ENCODE assay signal across 18 cellular contexts in the genomic region with DNA sequence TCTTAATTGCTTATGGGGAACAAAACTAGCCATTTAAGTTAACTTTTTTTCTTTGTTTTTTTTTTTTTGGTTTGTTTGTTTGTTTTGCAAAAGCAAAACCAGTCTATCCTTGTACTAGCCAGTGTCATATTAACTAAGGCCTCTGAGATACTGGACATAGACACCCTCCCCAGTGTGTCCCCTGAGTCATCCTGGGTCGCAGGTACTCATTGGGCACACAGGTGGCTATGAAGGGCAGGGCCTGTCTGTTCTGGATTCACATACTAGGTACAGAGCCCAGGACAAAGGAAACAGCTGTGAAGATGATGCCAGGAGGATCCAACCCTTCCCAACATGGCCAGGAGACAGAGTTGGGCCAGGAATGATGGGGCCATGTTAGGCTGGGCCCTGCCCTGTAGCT.
DNase-seq lines count a peak whose midpoint lies in the region; ATAC-seq and TF ChIP-seq lines count a peak whose summit lies in the region.
"Had no signal": no experiment of that assay in that cellular context is flagged by ENCODE, and none has a peak within 500 bp of the region (broad histone marks: within the 10 kb centered on the region; RNA-seq: fewer than 3 reads in every experiment).

No MANE protein-coding gene starts in this region.

- CTCF ChIA-PET in HCT116 (lab: Charles Lee), result interaction anchor here (1.2 to 3.4 kb wide), 2 partner anchors 10 to 47 kb away, joined by 4 to 12 read pairs; no protein-coding TSS in a partner anchor

- no peaks in the 10 kb centered on the region for H3K9me2 ChIP-seq in HCT116 (ENCODE audit: insufficient read depth)

- POLR2A ChIA-PET in HCT116 (lab: Charles Lee), result no interaction called here

- H3K4me1 ChIP-seq in HCT116 (ENCODE audit: control insufficient read depth in 1 of 2, insufficient read depth in 2 of 2, low read length in 2 of 2), result peaks cover 52 to 53% of the 10 kb centered on the region in 2 experiments
- no peaks in the 10 kb centered on the region for H3K4me1 ChIP-seq in mucosa of descending colon (ENCODE audit: low read depth)
- no peaks in the 10 kb centered on the region for H3K4me1 ChIP-seq in breast epithelium

- H3K4me3 ChIP-seq in HCT116 (replicated peaks in 1 of 2; ENCODE audit: low read depth in 1 of 2, low read length in 2 of 2), result no peak overlapping the region
- H3K4me3 ChIP-seq in mucosa of descending colon, result no peak overlapping the region
- no peak overlapping the region for H3K4me3 ChIP-seq in breast epithelium
- H3K4me3 ChIP-seq: GM12878, GM23248 had no signal

- peaks cover 0 to 5% of the 10 kb centered on the region in 2 experiments; a peak in 1 of 4 replicates for H3K9me3 ChIP-seq in HCT116 (ENCODE audit: control insufficient read depth in 1 of 2, insufficient read depth in 1 of 2, low read depth in 1 of 2, low read length in 2 of 2)
- H3K9me3 ChIP-seq in mucosa of descending colon, result no peaks in the 10 kb centered on the region
- no peaks in the 10 kb centered on the region for H3K9me3 ChIP-seq in breast epithelium

- H3K27ac ChIP-seq in HCT116 (ENCODE audit: low read depth, low read length) (peak overlapping the region; percentile 57; the same call in 1 of the 2 replicates), breast epithelium (no peak overlapping the region)
- H3K27ac ChIP-seq: C4-2B, GM23248 had no signal

- BruUV-seq in HCT116 (replicated peaks; lab: Mats Ljungman, UMichigan), result no TSS peak

- TF ChIP-seq CTCF in HCT116 (IDR thresholded peaks at IDR 0.05 in 2 of 3, conservative IDR thresholded peaks at IDR 0.05 in 1 of 3; ENCODE audit: borderline replicate concordance in 1 of 3, insufficient read depth in 1 of 3, low read depth in 2 of 3, low read length in 2 of 3), result no peak
- TF ChIP-seq CTCF in mucosa of descending colon (IDR thresholded peaks at IDR 0.05), result no peak
- no peak for TF ChIP-seq CTCF in breast epithelium (IDR thresholded peaks at IDR 0.05)

- H4K20me1 ChIP-seq in HCT116 (ENCODE audit: insufficient read depth), result no peaks in the 10 kb centered on the region

- TF ChIP-seq RAD21 in HCT116 (IDR thresholded peaks at IDR 0.05; ENCODE audit: low read depth), result no peak

- peak overlapping the region; percentile 24 for H3K4me2 ChIP-seq in HCT116 (ENCODE audit: low read length)

- intact Hi-C loops in HCT116 (cut with micrococcal nuclease) (no loop called here), mucosa of descending colon (cut with DNase I, micrococcal nuclease) (no loop called here), breast epithelium (cut with DNase I; ENCODE audit: low total_unique reads) (no loop called here)

- H3K9ac ChIP-seq in HCT116 (ENCODE audit: low read length), result no peak overlapping the region
- H3K9ac ChIP-seq: GM23248 had no signal

- DNase-seq in HCT116 (ENCODE audit: low read depth, low spot score), result no peak
- peak; percentile 77 for DNase-seq in LoVo (ENCODE audit: low spot score)
- peak; percentile 43 for DNase-seq in kidney tubule cell (ENCODE audit: low spot score)
- no peak for DNase-seq in mucosa of descending colon
- no peak for DNase-seq in breast epithelium (ENCODE audit: low spot score in 2 of 2)
- no peak for DNase-seq in AML-193 (lab: John Stamatoyannopoulos, UW)
- no peak for DNase-seq in NCI-H1694 treated with DMSO at 0.1 percent for 48 hours (lab: John Stamatoyannopoulos, UW)
- DNase-seq: ACHN; CD4-positive, alpha-beta T cell; DMS153; DND-41; EL; GM23248; HCEC 1CT; HFFc6 had no signal

- H3K27me3 ChIP-seq in HCT116 (ENCODE audit: insufficient read depth, low read length) (no peaks in the 10 kb centered on the region), breast epithelium (no peaks in the 10 kb centered on the region)

- H3K36me3 ChIP-seq in HCT116 (ENCODE audit: control insufficient read depth in 1 of 2, insufficient read depth in 2 of 2, low read length in 2 of 2), result 0 out of 4 replicates have a peak, but pooled peaks cover 0 to 3% of the 10 kb centered on the region in 2 experiments
- H3K36me3 ChIP-seq in mucosa of descending colon (ENCODE audit: low read depth), result no peaks in the 10 kb centered on the region
- no peaks in the 10 kb centered on the region for H3K36me3 ChIP-seq in breast epithelium

- no peaks in the 10 kb centered on the region for H3K79me2 ChIP-seq in HCT116 (ENCODE audit: insufficient read depth, low read length)

- ATAC-seq in HCT116, result peak; percentile 76
- peak; percentile 56 for ATAC-seq in mucosa of descending colon
- no peak for ATAC-seq in GM18505 (IDR thresholded peaks at IDR 0.05; ENCODE audit: unreplicated experiment)
- ATAC-seq: GM12878 had no signal

- TF ChIP-seq POLR2A in HCT116 (IDR thresholded peaks at IDR 0.05; ENCODE audit: borderline replicate concordance, extremely low read depth, insufficient read depth, insufficient read length), result no peak
- TF ChIP-seq POLR2A in breast epithelium (IDR thresholded peaks at IDR 0.05), result no peak
- no peak for TF ChIP-seq POLR2A in GM18505 (IDR thresholded peaks at IDR 0.05; ENCODE audit: borderline replicate concordance, extremely low read depth, insufficient read depth, insufficient read length)

- no peak overlapping the region for H2AFZ ChIP-seq in HCT116 (ENCODE audit: low read depth, low read length, poor library complexity, severe bottlenecking)
- H2AFZ ChIP-seq: GM23248 had no signal

- RAD21 ChIA-PET in HCT116 (lab: Charles Lee; ENCODE audit: low non-redundant PET in 1 of 2, low total read pairs in 2 of 2, uncharacterized antibody in 2 of 2, unreplicated experiment in 2 of 2), result no interaction called here

TF ChIP-seq in HCT116, 20 proteins besides CTCF, POLR2A, EP300 and RAD21:
- peak; percentile 21; the same call in 1 of the 2 replicates for TF ChIP-seq JUND (IDR thresholded peaks at IDR 0.05)
- no peak for TF ChIP-seq FOSL1 (IDR thresholded peaks at IDR 0.05; ENCODE audit: low read depth)

Comparison
In these comparisons a context has a peak if more than half of its experiments do, and no peak if none do; other contexts are left out.
1. DNase-seq: peak in LoVo (single experiment) and kidney tubule cell (single experiment); none in HCT116 (single experiment), mucosa of descending colon (0 of 3), breast epithelium (0 of 2), AML-193 (0 of 2) and NCI-H1694 treated with DMSO at 0.1 percent for 48 hours (single experiment).